21 cellular contexts compared by ENCODE assay signal in genomic region chr9:90274725-90275124, GRCh38.
DNase-seq lines count a peak whose midpoint lies in the region; ATAC-seq and TF ChIP-seq lines count a peak whose summit lies in the region.
"Had no signal": no experiment of that assay in that cellular context is flagged by ENCODE, and none has a peak within 500 bp of the region (broad histone marks: within the 10 kb centered on the region; RNA-seq: fewer than 3 reads in every experiment).

No MANE protein-coding gene starts in this region.

- CTCF ChIA-PET in SK-N-SH (lab: Yijun Ruan, JAX), result interaction anchor here (1.0 kb wide), 1 partner anchor 18 kb away, joined by 3 read pairs; no protein-coding TSS in a partner anchor
- CTCF ChIA-PET in HEK293T (lab: Yijun Ruan, JAX), result no interaction called here

- no peak overlapping the region for H3K4ac ChIP-seq in H9 (ENCODE audit: low read depth, low read length)

- TF ChIP-seq CTCF in SK-N-SH (IDR thresholded peaks at IDR 0.05), result no peak
- TF ChIP-seq CTCF in H9 (conservative IDR thresholded peaks at IDR 0.05), result peak; percentile 37; the same call in 1 of the 3 replicates
- peak; percentile 64 for TF ChIP-seq CTCF in endodermal cell (conservative IDR thresholded peaks at IDR 0.05)
- TF ChIP-seq CTCF in progenitor cell of endocrine pancreas (IDR thresholded peaks at IDR 0.05; ENCODE audit: unreplicated experiment), result peak; percentile 23

- H3K4me1 ChIP-seq in SK-N-SH (ENCODE audit: control insufficient read depth in 1 of 2, insufficient read depth in 2 of 2, low read depth in 1 of 2, low read length in 1 of 2) (no peaks in the 10 kb centered on the region; a peak in 1 of 4 replicates), H9 (ENCODE audit: insufficient read depth, low read length) (no peaks in the 10 kb centered on the region), endodermal cell (ENCODE audit: control insufficient read depth, insufficient read depth, low read length) (no peaks in the 10 kb centered on the region)
- H3K4me1 ChIP-seq: A549 had no signal

- no peaks in the 10 kb centered on the region for H3K9me3 ChIP-seq in SK-N-SH
- H3K9me3 ChIP-seq in H9 (ENCODE audit: control insufficient read depth, low read depth, low read length), result no peaks in the 10 kb centered on the region
- H3K9me3 ChIP-seq in endodermal cell (ENCODE audit: control insufficient read depth, low read length), result no peaks in the 10 kb centered on the region
- H3K9me3 ChIP-seq: A549 had no signal

- H3K23ac ChIP-seq in H9 (ENCODE audit: insufficient read length, low read depth, low read length), result no peak overlapping the region

- H3K9me2 ChIP-seq in SK-N-SH, result no peaks in the 10 kb centered on the region

- H4K20me1 ChIP-seq in SK-N-SH (ENCODE audit: insufficient read depth), result no peaks in the 10 kb centered on the region
- H4K20me1 ChIP-seq in H9 (ENCODE audit: control insufficient read depth, insufficient read depth, insufficient read length), result no peaks in the 10 kb centered on the region

- no peak overlapping the region for H2AFZ ChIP-seq in SK-N-SH (ENCODE audit: low read depth)
- H2AFZ ChIP-seq in H9 (ENCODE audit: low read length), result no peak overlapping the region
- H2AFZ ChIP-seq: GM23248 had no signal

- H3K18ac ChIP-seq in H9 (ENCODE audit: insufficient read length, low read depth, low read length), result no peak overlapping the region

- no peak overlapping the region for H3K14ac ChIP-seq in H9 (ENCODE audit: insufficient read depth, low read length)

- no peak overlapping the region for H2BK20ac ChIP-seq in H9 (ENCODE audit: low read depth, low read length, poor library complexity, severe bottlenecking)

- ATAC-seq in SK-N-SH treated with all-trans-retinoic acid at 6 μM for 48 hours (no peak), HG03097 (IDR thresholded peaks at IDR 0.05; ENCODE audit: low FRiP score, unreplicated experiment) (no peak), GM18519 (IDR thresholded peaks at IDR 0.05; ENCODE audit: low FRiP score, unreplicated experiment) (no peak)
- ATAC-seq: A549, Panc1 had no signal

- H3K27me3 ChIP-seq in SK-N-SH (ENCODE audit: insufficient read depth) (no peaks in the 10 kb centered on the region), H9 (ENCODE audit: insufficient read depth, low read length) (no peaks in the 10 kb centered on the region), endodermal cell (ENCODE audit: control insufficient read depth, insufficient read depth, low read length, poor library complexity, severe bottlenecking) (no peaks in the 10 kb centered on the region)

- no peak overlapping the region for H2BK12ac ChIP-seq in H9 (ENCODE audit: insufficient read length, low read depth, low read length)

- no peaks in the 10 kb centered on the region for H3K36me3 Mint-ChIP-seq in H9 (ENCODE audit: insufficient read depth in 1 of 3, low read depth in 3 of 3)
- H3K36me3 Mint-ChIP-seq in endodermal cell (ENCODE audit: low read depth), result no peaks in the 10 kb centered on the region
- no peaks in the 10 kb centered on the region for H3K36me3 Mint-ChIP-seq in progenitor cell of endocrine pancreas (ENCODE audit: insufficient read depth)
- H3K36me3 Mint-ChIP-seq: CD4-positive, CD25-positive, alpha-beta regulatory T cell had no signal

- no peak overlapping the region for H4K8ac ChIP-seq in H9 (replicated peaks; ENCODE audit: insufficient read length, low read depth, low read length)

- H3K4me3 ChIP-seq in SK-N-SH (ENCODE audit: low read depth in 2 of 2, low read length in 1 of 2) (no peak overlapping the region), endodermal cell (ENCODE audit: low read length) (no peak overlapping the region)
- H3K4me3 ChIP-seq: A549, GM23248 had no signal

- peak; percentile 7; the same call in 1 of the 2 replicates for TF ChIP-seq RAD21 in SK-N-SH (IDR thresholded peaks at IDR 0.05; ENCODE audit: low read length)

- H3K79me2 ChIP-seq in SK-N-SH (ENCODE audit: insufficient read depth) (no peaks in the 10 kb centered on the region), H9 (ENCODE audit: insufficient read depth, low read length) (no peaks in the 10 kb centered on the region)

- no peak overlapping the region for H3K56ac ChIP-seq in H9 (ENCODE audit: insufficient read length, low read depth, low read length)

- no peaks in the 10 kb centered on the region for H3K36me3 ChIP-seq in SK-N-SH (replicated peaks in 1 of 2; ENCODE audit: control insufficient read depth in 1 of 2, insufficient read depth in 2 of 2, low read length in 1 of 2)
- no peaks in the 10 kb centered on the region for H3K36me3 ChIP-seq in endodermal cell (ENCODE audit: control insufficient read depth, insufficient read depth, low read length)

- H2BK5ac ChIP-seq in H9 (ENCODE audit: insufficient read length, low read length), result no peak overlapping the region

- H3K23me2 ChIP-seq in H9 (ENCODE audit: insufficient read length, low read depth, low read length, poor library complexity, severe bottlenecking), result no peaks in the 10 kb centered on the region

- H4K91ac ChIP-seq in H9 (ENCODE audit: insufficient read length, low read depth, low read length), result no peak overlapping the region

- TF ChIP-seq EP300 in SK-N-SH (IDR thresholded peaks at IDR 0.05; ENCODE audit: borderline replicate concordance in 1 of 2, low read depth in 1 of 2, low read length in 1 of 2), result no peak

- POLR2A ChIA-PET in SK-N-SH (lab: Yijun Ruan, JAX), result no interaction called here
- POLR2A ChIA-PET in HEK293T (lab: Yijun Ruan, JAX), result no interaction called here

- H3K27ac ChIP-seq in SK-N-SH (ENCODE audit: low read depth in 2 of 2, low read length in 1 of 2) (no peak overlapping the region), H9 (ENCODE audit: insufficient read length, low read depth, low read length) (no peak overlapping the region), endodermal cell (ENCODE audit: low read depth, low read length) (no peak overlapping the region)
- H3K27ac ChIP-seq: A549, GM23248 had no signal

- no peak overlapping the region for H3T11ph ChIP-seq in H9 (ENCODE audit: low read length)

- H3K4me3 Mint-ChIP-seq in H9, result no peak overlapping the region
- H3K4me3 Mint-ChIP-seq in endodermal cell, result no peak overlapping the region
- no peak overlapping the region for H3K4me3 Mint-ChIP-seq in progenitor cell of endocrine pancreas (ENCODE audit: low read depth)
- H3K4me3 Mint-ChIP-seq: B cell; CD4-positive, CD25-positive, alpha-beta regulatory T cell; HFFc6 had no signal

- H3K4me2 ChIP-seq in SK-N-SH, result no peak overlapping the region
- no peak overlapping the region for H3K4me2 ChIP-seq in H9 (ENCODE audit: insufficient read depth, insufficient read length, low read length)
- H3K4me2 ChIP-seq: A549 had no signal

- 70% methylated on average over 4 of the region's 4 CpGs for WGBS in SK-N-SH (ENCODE audit: low lambda C conversion rate)
- WGBS in H9 (ENCODE audit: extremely low coverage, insufficient read length, low lambda C conversion rate), result no CpG with 5 or more reads among the region's 4 CpGs
- 59 to 63% methylated on average over 4 of the region's 4 CpGs for WGBS in endodermal cell (ENCODE audit: insufficient coverage in 1 of 2, insufficient read length in 1 of 2), 2 experiments

- H3F3A ChIP-seq in SK-N-SH (replicated peaks; ENCODE audit: insufficient read depth), result no peaks in the 10 kb centered on the region

- H3K27ac Mint-ChIP-seq in H9, result no peak overlapping the region
- no peak overlapping the region for H3K27ac Mint-ChIP-seq in endodermal cell
- no peak overlapping the region for H3K27ac Mint-ChIP-seq in progenitor cell of endocrine pancreas
- H3K27ac Mint-ChIP-seq: B cell; CD4-positive, CD25-positive, alpha-beta regulatory T cell; HFFc6 had no signal

- DNase-seq in SK-N-SH (no peak), H9 (peak; percentile 34), endodermal cell (peak; percentile 59), progenitor cell of endocrine pancreas (ENCODE audit: low spot score, unreplicated experiment) (no peak), HEK293T (ENCODE audit: extremely low spot score) (no peak)
- DNase-seq: CD4-positive, CD25-positive, alpha-beta regulatory T cell; HFFc6; KG1; NCI-H1092; NCI-H1436; NCI-H187 treated with DMSO at 0.1 percent for 48 hours; NCI-H226; NCI-H524; NCI-H82 had no signal

- H2BK120ac ChIP-seq in H9 (ENCODE audit: low read depth, low read length, poor library complexity, severe bottlenecking), result no peak overlapping the region

- H3K27me3 Mint-ChIP-seq in H9 (ENCODE audit: low read depth) (no peaks in the 10 kb centered on the region), endodermal cell (ENCODE audit: insufficient read depth) (no peaks in the 10 kb centered on the region), progenitor cell of endocrine pancreas (peaks cover 3% of the 10 kb centered on the region)
- H3K27me3 Mint-ChIP-seq: CD4-positive, CD25-positive, alpha-beta regulatory T cell had no signal

- H4K5ac ChIP-seq in H9 (ENCODE audit: insufficient read length, low read depth, low read length), result no peak overlapping the region

- H3K4me1 Mint-ChIP-seq in H9 (no peaks in the 10 kb centered on the region), endodermal cell (peaks cover 5% of the 10 kb centered on the region), progenitor cell of endocrine pancreas (ENCODE audit: low read depth) (peaks cover 4% of the 10 kb centered on the region)
- H3K4me1 Mint-ChIP-seq: B cell; CD4-positive, CD25-positive, alpha-beta regulatory T cell had no signal

- no peak overlapping the region for H2AK5ac ChIP-seq in H9 (ENCODE audit: insufficient read length, low read length)

- no peaks in the 10 kb centered on the region for H3K79me1 ChIP-seq in H9 (ENCODE audit: insufficient read depth, low read depth, low read length, poor library complexity, severe bottlenecking)

- H3K9me3 Mint-ChIP-seq in H9 (no peaks in the 10 kb centered on the region), endodermal cell (no peaks in the 10 kb centered on the region), progenitor cell of endocrine pancreas (ENCODE audit: low read depth) (no peaks in the 10 kb centered on the region)
- H3K9me3 Mint-ChIP-seq: CD4-positive, CD25-positive, alpha-beta regulatory T cell had no signal

- no peak overlapping the region for H2BK15ac ChIP-seq in H9 (ENCODE audit: low read depth, low read length)

- no peak overlapping the region for H3K9ac ChIP-seq in SK-N-SH
- H3K9ac ChIP-seq in H9 (ENCODE audit: extremely low read depth, insufficient read length, low read length), result no peak overlapping the region
- H3K9ac ChIP-seq in endodermal cell (ENCODE audit: extremely low read depth, low read length, poor library complexity, severe bottlenecking), result no peak overlapping the region
- H3K9ac ChIP-seq: GM23248 had no signal

TF ChIP-seq in SK-N-SH, 30 proteins besides CTCF, POLR2A, EP300 and RAD21 (continues in another document):
- no peak for TF ChIP-seq MXI1 (IDR thresholded peaks at IDR 0.05; ENCODE audit: low read depth, low read length)
- TF ChIP-seq NRF1 (IDR thresholded peaks at IDR 0.05; ENCODE audit: low read depth, low read length), result no peak

TF ChIP-seq in SK-N-SH treated with all-trans-retinoic acid at 6 μM for 48 hours, 23 proteins besides CTCF, POLR2A, EP300 and RAD21 (continues in another document):
- TF ChIP-seq ESRRG (CRISPR knock-in tag; IDR thresholded peaks at IDR 0.05), result no peak

TF ChIP-seq in HEK293T, 16 proteins besides CTCF, POLR2A, EP300 and RAD21 (continues in another document):
- TF ChIP-seq NFRKB (IDR thresholded peaks at IDR 0.05), result no peak
- TF ChIP-seq FOXK2 (IDR thresholded peaks at IDR 0.05), result no peak
- TF ChIP-seq ELF4 (IDR thresholded peaks at IDR 0.05), result no peak
- TF ChIP-seq BHLHE40 (IDR thresholded peaks at IDR 0.05; ENCODE audit: borderline replicate concordance), result no peak
- TF ChIP-seq SUZ12 (IDR thresholded peaks at IDR 0.05), result no peak

Comparison
In these comparisons a context has a peak if more than half of its experiments do, and no peak if none do; other contexts are left out.
1. DNase-seq: peak in H9 (single experiment) and endodermal cell (single experiment); none in SK-N-SH (single experiment), progenitor cell of endocrine pancreas (single experiment) and HEK293T (single experiment).